Comparison of ENCODE assay signal across 10 cellular contexts in genomic region chr3:108127301-108127988, GRCh38. TPM values are rescaled to one million over a fixed set of nuclear protein-coding genes. Genes with fewer than 3 reads are reported as not detected.
DNase-seq lines count a peak whose midpoint lies in the region; ATAC-seq, FAIRE-seq and TF ChIP-seq lines count a peak whose summit lies in the region.
"Had no signal": no experiment of that assay in that cellular context is flagged by ENCODE, and none has a peak within 500 bp of the region (broad histone marks: within the 10 kb centered on the region; RNA-seq: fewer than 3 reads in every experiment).

No MANE protein-coding gene starts in this region.

- no peak for ATAC-seq in GM21717 (IDR thresholded peaks at IDR 0.05; ENCODE audit: unreplicated experiment)
- ATAC-seq in HG03196 (IDR thresholded peaks at IDR 0.05; ENCODE audit: unreplicated experiment): no peak

- H3K9ac ChIP-seq in keratinocyte (ENCODE audit: control insufficient read depth, extremely low read depth, insufficient read depth, low read length): no peak overlapping the region

- H4K20me1 ChIP-seq in keratinocyte (ENCODE audit: control insufficient read depth, extremely low read depth, insufficient read depth, low read length): no peaks in the 10 kb centered on the region

- peak overlapping the region; percentile 49 for H3K27ac ChIP-seq in keratinocyte (ENCODE audit: control insufficient read depth, insufficient read depth, low read length)
- H3K27ac ChIP-seq: dorsolateral prefrontal cortex had no signal

- H3K4me2 ChIP-seq in keratinocyte (ENCODE audit: control insufficient read depth, extremely low read depth, insufficient read depth, low read depth, low read length): peak overlapping the region; percentile 24

- dilution Hi-C loops in keratinocyte (cut with MboI; ENCODE audit: extremely low pct_ligation_motif_present, low sequenced_read_pairs): no loop called here

- no peaks in the 10 kb centered on the region for H3K9me1 ChIP-seq in keratinocyte (ENCODE audit: control insufficient read depth, extremely low read depth, insufficient read depth, low read length)

- DNase-seq in Kasumi-1 (lab: John Stamatoyannopoulos, UW): peak; percentile 5 to 14
- DNase-seq in activated CD8-positive, alpha-beta memory T cell treated with anti-CD3 and anti-CD28 coated beads, Interleukin-2, amount 50 U/mL, for 24 hours (ENCODE audit: extremely low read depth): peak; percentile 20
- peak; percentile 53 for DNase-seq in keratinocyte (ENCODE audit: low read depth, low spot score)
- peak; percentile 21 to 81 (median 56) for DNase-seq in stimulated activated naive CD4-positive, alpha-beta T cell (lab: John Stamatoyannopoulos, UW)
- DNase-seq in NCI-H345 treated with DMSO at 0.1 percent for 48 hours (lab: John Stamatoyannopoulos, UW; ENCODE audit: unreplicated experiment): no peak
- no peak for DNase-seq in HTR-8/SVneo (ENCODE audit: insufficient read length, low spot score)
- DNase-seq: dorsolateral prefrontal cortex, NCI-H345 had no signal

- H3K36me3 ChIP-seq in keratinocyte (ENCODE audit: control insufficient read depth in 2 of 2, extremely low read depth in 1 of 2, insufficient read depth in 2 of 2, low read length in 2 of 2): no peaks in the 10 kb centered on the region

- FAIRE-seq in keratinocyte (lab: Jason Lieb, UNC) (peak; percentile 74), HTR-8/SVneo (lab: Jason Lieb, UNC) (no peak)

- H3K27me3 ChIP-seq in keratinocyte (ENCODE audit: control insufficient read depth, extremely low read depth, insufficient read depth, low read length): no peaks in the 10 kb centered on the region
- H3K27me3 ChIP-seq: dorsolateral prefrontal cortex had no signal

- TF ChIP-seq CTCF in keratinocyte (optimal IDR thresholded peaks at IDR 0.05 in 1 of 3, IDR thresholded peaks at IDR 0.05 in 1 of 3, conservative IDR thresholded peaks at IDR 0.05 in 1 of 3; ENCODE audit: extremely low read depth in 1 of 3, insufficient read depth in 2 of 3, low read length in 3 of 3): no peak

- peaks cover 36% of the 10 kb centered on the region for H3K4me1 ChIP-seq in keratinocyte (ENCODE audit: control insufficient read depth, extremely low read depth, insufficient read depth, low read length)

- peak overlapping the region; percentile 63 for H2AFZ ChIP-seq in keratinocyte (ENCODE audit: control insufficient read depth, low read length)

- H3K79me2 ChIP-seq in keratinocyte (ENCODE audit: control insufficient read depth, insufficient read depth, low read length): no peaks in the 10 kb centered on the region

- H3K9me3 ChIP-seq in keratinocyte (ENCODE audit: control insufficient read depth, low read depth, low read length): no peaks in the 10 kb centered on the region

- H3K4me3 ChIP-seq in keratinocyte (ENCODE audit: control insufficient read depth in 2 of 3, extremely low read depth in 1 of 3, insufficient read depth in 2 of 3, low read depth in 1 of 3, low read length in 3 of 3): no peak overlapping the region
- H3K4me3 ChIP-seq: dorsolateral prefrontal cortex had no signal

RNA-seq across cellular contexts. Expression of gene CD47, which starts 36.6 kb away (rescaled TPM):
- polyA plus RNA-seq in keratinocyte: 48.3 to 96.5 TPM (median 64.3 TPM) in 3 replicates
- polyA plus RNA-seq in keratinocyte (2011; ENCODE audit: low read depth): 84.5 TPM
- 39.4 and 72.7 TPM in 2 replicates for polyA plus RNA-seq in keratinocyte (2011; cell fraction: cytosol; rRNA removed)
- 73.2 and 105 TPM in 2 replicates for polyA plus RNA-seq in keratinocyte (2011; cell fraction: nucleus; rRNA removed)
- polyA plus RNA-seq in keratinocyte (2012; ENCODE audit: low replicate concordance): 30.9 and 48.9 TPM in 2 replicates
- polyA minus RNA-seq in keratinocyte: 29.9 to 61.0 TPM (median 36.8 TPM) in 3 replicates
- 11.7 TPM for polyA minus RNA-seq in keratinocyte (2011; cell fraction: cytosol; rRNA and poly(A)+ RNA removed)
- 29.3 and 66.9 TPM in 2 replicates for polyA minus RNA-seq in keratinocyte (2011; cell fraction: nucleus; rRNA and poly(A)+ RNA removed)

Comparison
In these comparisons a context has a peak if more than half of its experiments do, and no peak if none do; other contexts are left out.
1. DNase-seq: peak in Kasumi-1 (2 of 2), activated CD8-positive, alpha-beta memory T cell treated with anti-CD3 and anti-CD28 coated beads, Interleukin-2, amount 50 U/mL, for 24 hours (single experiment), keratinocyte (single experiment) and stimulated activated naive CD4-positive, alpha-beta T cell (6 of 6); none in NCI-H345 treated with DMSO at 0.1 percent for 48 hours (single experiment) and HTR-8/SVneo (single experiment).